Comparison of ENCODE assay signal across 28 cellular contexts in the genomic region with DNA sequence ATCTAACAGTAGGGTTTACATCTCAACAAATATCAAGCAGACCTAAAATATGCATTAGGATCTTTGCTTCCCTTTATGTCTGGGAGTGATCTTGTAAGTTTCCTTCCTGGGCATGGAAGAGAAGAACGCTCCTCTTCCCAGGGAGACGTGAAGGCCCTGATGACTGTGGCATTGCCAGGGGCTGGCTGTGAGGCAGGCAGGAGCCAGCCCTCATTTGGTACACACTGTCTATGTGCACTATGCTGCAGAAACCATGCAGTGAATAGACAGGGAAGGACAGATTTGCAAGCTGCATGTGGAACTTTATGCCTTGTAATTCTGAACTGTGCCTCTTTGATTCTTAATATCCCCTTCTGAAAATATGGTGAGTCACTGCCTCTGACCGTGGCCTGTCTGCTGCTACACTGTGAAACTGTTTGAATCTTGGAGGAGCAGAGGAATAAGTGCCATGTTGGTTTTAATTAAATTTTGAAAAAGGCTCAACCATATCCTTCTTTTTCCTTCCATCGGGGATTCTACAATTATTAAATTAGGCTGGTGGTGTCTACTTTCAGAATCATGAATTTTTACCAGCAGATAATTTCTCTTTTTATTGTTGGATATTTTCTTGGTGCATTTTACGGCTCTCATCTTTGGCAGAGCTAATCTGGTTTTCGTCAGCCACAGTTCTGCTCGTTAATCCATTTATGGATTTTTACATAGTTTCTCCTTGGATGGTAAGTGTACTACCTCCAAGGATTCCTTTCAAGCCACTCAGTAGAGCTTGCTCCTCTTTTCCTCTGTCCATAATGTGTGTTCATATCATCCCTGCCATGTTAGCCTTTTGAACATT.
DNase-seq lines count a peak whose midpoint lies in the region; ATAC-seq, FAIRE-seq and TF ChIP-seq lines count a peak whose summit lies in the region.
"Had no signal": no experiment of that assay in that cellular context is flagged by ENCODE, and none has a peak within 500 bp of the region (broad histone marks: within the 10 kb centered on the region; RNA-seq: fewer than 3 reads in every experiment).

No MANE protein-coding gene starts in this region.

- no peak overlapping the region for H4K5ac ChIP-seq in mesendoderm (ENCODE audit: low read length)

- H3K9ac ChIP-seq in mesendoderm (ENCODE audit: low read length) = no peak overlapping the region

- H3K4ac ChIP-seq in mesendoderm (ENCODE audit: low read depth, low read length) = no peak overlapping the region

- ATAC-seq in GM21786 (IDR thresholded peaks at IDR 0.05; ENCODE audit: unreplicated experiment) (no peak), GM21390 (IDR thresholded peaks at IDR 0.05; ENCODE audit: unreplicated experiment) (no peak)
- ATAC-seq: activated T-cell treated with anti-CD3 and anti-CD28 coated beads, Interleukin-2, amount 50 U/mL, for 4 hours; Panc1; stimulated activated memory B cell treated with anti-CD40 and anti-IgM and Interleukin-4, amounts not matched to agents 10 μg/mL and 1 μg/mL and 100 μg/mL, for 72 hours had no signal

- H2BK15ac ChIP-seq in mesendoderm (replicated peaks; ENCODE audit: low read depth) = no peak overlapping the region

- H3K18ac ChIP-seq in mesendoderm (ENCODE audit: low read length) = no peak overlapping the region

- H3K4me3 ChIP-seq in bronchial epithelial cell (ENCODE audit: low read depth, low read length) = no peak overlapping the region
- no peak overlapping the region for H3K4me3 ChIP-seq in mesendoderm (ENCODE audit: low read length)
- H3K4me3 ChIP-seq: adrenal gland, SJCRH30, spleen, testis, vagina had no signal

- H3K27me3 ChIP-seq in bronchial epithelial cell (ENCODE audit: control insufficient read depth, insufficient read depth, low read length) = no peaks in the 10 kb centered on the region
- H3K27me3 ChIP-seq in mesendoderm (ENCODE audit: insufficient read depth, low read length, poor library complexity) = no peaks in the 10 kb centered on the region
- H3K27me3 ChIP-seq: adrenal gland, SJCRH30, spleen, testis, vagina had no signal

- peak overlapping the region; percentile 67 for H3K23ac ChIP-seq in mesendoderm (ENCODE audit: low read length)

- H3K27ac ChIP-seq in mesendoderm (ENCODE audit: low read depth, low read length) = no peak overlapping the region
- H3K27ac ChIP-seq: adrenal gland, SJCRH30, spleen, testis, vagina had no signal

- no peak overlapping the region for H2BK5ac ChIP-seq in mesendoderm (ENCODE audit: low read length)

- no peak overlapping the region for H4K8ac ChIP-seq in mesendoderm (ENCODE audit: low read depth, low read length)

- H3K36me3 ChIP-seq in bronchial epithelial cell (ENCODE audit: control insufficient read depth, insufficient read depth, low read length) (no peaks in the 10 kb centered on the region), mesendoderm (ENCODE audit: control insufficient read depth, insufficient read depth, low read length) (no peaks in the 10 kb centered on the region)
- H3K36me3 ChIP-seq: adrenal gland, SJCRH30, spleen, vagina had no signal

- no peak for FAIRE-seq in bronchial epithelial cell (lab: Jason Lieb, UNC)
- FAIRE-seq: D721Med had no signal

- TF ChIP-seq CTCF in bronchial epithelial cell (IDR thresholded peaks at IDR 0.05; ENCODE audit: insufficient read depth, low read length, severe bottlenecking) = no peak

- DNase-seq in Ammon's horn (ENCODE audit: low spot score) (peak; percentile 8), HT1080 (ENCODE audit: low read depth) (peak; percentile 18), bronchial epithelial cell (ENCODE audit: low read depth) (peak; percentile 5), mesendoderm (no peak), NCI-H146 (lab: John Stamatoyannopoulos, UW) (no peak), NCI-H526 treated with DMSO at 0.1 percent for 48 hours (lab: John Stamatoyannopoulos, UW) (no peak)
- DNase-seq: activated CD4-positive, alpha-beta T cell treated with anti-CD3 and anti-CD28 coated beads for 4 hours; activated naive CD4-positive, alpha-beta T cell; activated T-cell treated with anti-CD3 and anti-CD28 coated beads, Interleukin-2, amount 50 U/mL, for 4 hours; adrenal gland; dermis blood vessel endothelial cell; glutamatergic neuron; IMR-90; mammary epithelial cell; naive B cell; NCI-H1417 treated with DMSO at 0.1 percent for 48 hours; NCI-H2107; NCI-H510A; SJCRH30; spleen; stimulated activated CD4-positive, alpha-beta T cell treated with anti-CD3 and anti-CD28 coated beads, Interleukin-4, amount 100 ng/mL, for 1 hour; testis had no signal

- no peak overlapping the region for H2BK120ac ChIP-seq in mesendoderm (ENCODE audit: low read depth, low read length)

- no peak overlapping the region for H2AK5ac ChIP-seq in mesendoderm (ENCODE audit: low read length)

- no peak overlapping the region for H3K56ac ChIP-seq in mesendoderm (ENCODE audit: low read length)

- H3K4me2 ChIP-seq in mesendoderm (ENCODE audit: low read length) = no peak overlapping the region

- no peaks in the 10 kb centered on the region for H3K79me1 ChIP-seq in mesendoderm (ENCODE audit: low read length)

- no peaks in the 10 kb centered on the region for H3K79me2 ChIP-seq in mesendoderm (ENCODE audit: control insufficient read depth, insufficient read depth, low read length)

- WGBS in mesendoderm (ENCODE audit: extremely low coverage, insufficient coverage, low lambda C conversion rate) = no CpG with 5 or more reads among the region's 7 CpGs

- no peaks in the 10 kb centered on the region for H3K4me1 ChIP-seq in mesendoderm (ENCODE audit: control insufficient read depth, low read depth, low read length)
- H3K4me1 ChIP-seq: adrenal gland, SJCRH30, spleen, testis had no signal

Comparison
In these comparisons a context has a peak if more than half of its experiments do, and no peak if none do; other contexts are left out.
1. DNase-seq: peak in Ammon's horn (single experiment), HT1080 (single experiment) and bronchial epithelial cell (single experiment); none in mesendoderm (single experiment), NCI-H146 (single experiment) and NCI-H526 treated with DMSO at 0.1 percent for 48 hours (single experiment).